34 cellular contexts compared by ENCODE assay signal in the genomic region with DNA sequence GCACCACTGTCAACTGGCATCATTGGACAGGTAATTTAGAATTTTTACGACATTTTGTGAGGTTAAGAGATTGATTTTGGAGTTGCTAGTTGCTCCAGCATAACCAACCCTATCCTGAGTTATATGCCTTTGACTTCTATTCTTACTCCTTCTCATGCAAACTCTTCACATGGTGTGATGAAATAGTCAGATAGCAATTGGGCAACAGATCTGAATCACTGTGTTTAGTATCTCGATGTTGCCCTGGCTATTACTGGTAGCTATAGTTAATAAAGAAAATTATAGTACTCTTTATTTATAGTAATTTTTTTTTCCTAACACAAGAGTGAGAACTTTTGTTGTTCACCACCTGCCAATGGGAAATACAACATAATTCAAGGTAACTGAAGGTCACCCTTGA.
"Had no signal": no experiment of that assay in that cellular context is flagged by ENCODE, and none has a peak within 500 bp of the region (broad histone marks: within the 10 kb centered on the region; RNA-seq: fewer than 3 reads in every experiment).

No MANE protein-coding gene starts in this region.

- H2AFZ ChIP-seq: PC-9 had no signal

- H3K4me3 ChIP-seq: K562, PC-9, SJSA1 had no signal

- DNase-seq: Kasumi-1, KG1, MM.1S, NCI-H1048, NCI-H1092 treated with DMSO at 0.1 percent for 48 hours, NCI-H1105 treated with DMSO at 0.1 percent for 48 hours, NCI-H1417, NCI-H1436, NCI-H146, NCI-H1694, NCI-H187, NCI-H1930, NCI-H2029 treated with DMSO at 0.1 percent for 48 hours, NCI-H2081 treated with DMSO at 0.1 percent for 48 hours, NCI-H2107, NCI-H2171, NCI-H226, NCI-H446 treated with DMSO at 0.1 percent for 48 hours, NCI-H510A, NCI-H524, NCI-H526, NCI-H69, NCI-H748 treated with DMSO at 0.1 percent for 48 hours, NCI-H82, SHP77, SIG-M5, SK-N-SH, SW 1271, T-helper 1 cell had no signal

- FAIRE-seq: K562, RCC 7860 had no signal

- H3K4me2 ChIP-seq: PC-9, SK-N-SH had no signal

- H3K36me3 ChIP-seq: SJSA1 had no signal

- H3K9ac ChIP-seq: SK-N-SH had no signal

- H3K27ac ChIP-seq: PC-9, RWPE1, SJSA1 had no signal

- H3K27me3 ChIP-seq: SJSA1 had no signal

- H3K4me1 ChIP-seq: SJSA1 had no signal

- H3K9me3 ChIP-seq: SK-N-SH had no signal
